In the genomic region with DNA sequence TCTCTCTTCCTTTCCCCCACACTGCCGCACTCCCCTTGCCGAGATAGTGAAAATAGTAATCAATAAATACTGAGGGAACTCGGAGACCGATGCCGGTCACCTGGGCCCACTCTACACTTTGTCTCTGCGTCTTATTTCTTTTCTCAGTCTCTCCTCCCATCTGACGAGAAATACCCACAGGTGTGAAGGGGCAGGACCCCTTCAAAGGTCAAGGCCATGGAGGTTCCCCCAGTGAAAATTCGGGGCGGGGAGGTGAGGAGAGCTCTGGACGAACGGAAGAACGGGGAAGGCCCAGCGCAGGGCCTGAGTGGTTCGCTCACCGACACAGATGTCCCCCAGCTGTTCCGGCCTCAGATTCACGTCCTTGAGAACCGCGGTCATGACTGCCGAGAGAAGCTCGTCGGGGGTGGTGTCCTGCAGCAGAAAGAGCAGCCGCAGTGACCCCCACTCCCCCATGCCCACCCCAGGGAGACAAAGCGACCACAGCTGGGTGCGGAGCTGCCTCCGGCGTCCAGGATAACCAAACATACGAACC, we compare ENCODE assay signal across 8 cellular contexts. TPM values are rescaled to one million over a fixed set of nuclear protein-coding genes. Genes with fewer than 3 reads are reported as not detected.
A peak's percentile ranks its signal among the peaks of the same experiment; 100 is the strongest.
DNase-seq lines count a peak whose midpoint lies in the region; ATAC-seq and TF ChIP-seq lines count a peak whose summit lies in the region.

No MANE protein-coding gene starts in this region.

- H3K36me3 Mint-ChIP-seq in T-cell (peaks cover 16% of the 10 kb centered on the region), neural crest cell (ENCODE audit: low read depth) (peaks cover 2% of the 10 kb centered on the region)

- TF ChIP-seq CTCF in neural crest cell (conservative IDR thresholded peaks at IDR 0.05) = no peak

- POLR2A ChIA-PET in T-cell (lab: Charles Lee) = interaction anchor here (1.0 to 2.7 kb wide), 3 partner anchors 28 to 98 kb away, joined by 3 to 22 read pairs (median 15); a partner anchor contains a TSS

- H3K27me3 Mint-ChIP-seq in T-cell (no peaks in the 10 kb centered on the region), neural crest cell (ENCODE audit: low read depth) (no peaks in the 10 kb centered on the region)

- CTCF ChIA-PET in T-cell (lab: Charles Lee) = interaction anchor here (0.6 to 2.1 kb wide), 4 partner anchors 28 to 210 kb away, joined by 4 to 24 read pairs (median 7); a partner anchor contains a TSS

- H3K9me3 Mint-ChIP-seq in T-cell (no peaks in the 10 kb centered on the region), neural crest cell (no peaks in the 10 kb centered on the region)

- peak; percentile 70 for DNase-seq in activated CD8-positive, alpha-beta memory T cell treated with anti-CD3 and anti-CD28 coated beads for 24 hours
- DNase-seq in activated CD8-positive, alpha-beta memory T cell treated with anti-CD3 and anti-CD28 coated beads, Interleukin-2, amount 50 U/mL, for 4 hours = no peak
- peak in 1 of 34 experiments; percentile 14 for DNase-seq in T-cell
- DNase-seq in erythroblast (lab: John Stamatoyannopoulos, UW) = peak; percentile 58 to 62
- DNase-seq in neural crest cell (ENCODE audit: low read depth, low spot score) = no peak
- DNase-seq in globus pallidus (ENCODE audit: low spot score) = no peak
- DNase-seq in DMS153 treated with DMSO at 0.1 percent for 48 hours (lab: John Stamatoyannopoulos, UW; ENCODE audit: unreplicated experiment) = no peak

- H3K27ac Mint-ChIP-seq in T-cell = peak overlapping the region; percentile 85 to 89
- H3K27ac Mint-ChIP-seq in neural crest cell (ENCODE audit: unreplicated experiment) = peak overlapping the region; percentile 82

- H3K4me3 Mint-ChIP-seq in T-cell = peak overlapping the region; percentile 89 to 97 (median 96)
- H3K4me3 Mint-ChIP-seq in neural crest cell = peak overlapping the region; percentile 97

- H3K4me1 Mint-ChIP-seq in T-cell = peaks cover 72 to 78% (median 73%) of the 10 kb centered on the region in 3 donors
- peaks cover 49% of the 10 kb centered on the region for H3K4me1 Mint-ChIP-seq in neural crest cell

- ATAC-seq in T-cell (replicated peaks in 1 of 4) (no peak), GM21825 (IDR thresholded peaks at IDR 0.05; ENCODE audit: unreplicated experiment) (no peak)

- TF ChIP-seq POLR2A in erythroblast (IDR thresholded peaks at IDR 0.05; ENCODE audit: low read length) = no peak

RNA-seq across cellular contexts. Expression of a gene that starts 0.6 kb away (rescaled TPM):
- 10 to 100 TPM; 70.7 to 97.1 (median 90.8) TPM for total RNA-seq in T-cell
- 48.9 and 50.2 TPM in 2 replicates for total RNA-seq in neural crest cell

RNA-seq across cellular contexts. Expression of a gene that starts 2.1 kb away (rescaled TPM):
- total RNA-seq in T-cell (10 to 100 TPM; 32.4 to 68.5 (median 56.6) TPM), neural crest cell (39.5 and 39.8 TPM in 2 replicates)

RNA-seq across cellular contexts. Expression of a gene that starts 29.0 kb away (rescaled TPM):
- total RNA-seq in T-cell = 10 to 100 TPM; 30.7 to 40.4 (median 37.4) TPM
- 48.4 and 50.0 TPM in 2 replicates for total RNA-seq in neural crest cell

Comparison
In these comparisons a context has a peak if more than half of its experiments do, and no peak if none do; other contexts are left out.
1. DNase-seq: peak in activated CD8-positive, alpha-beta memory T cell treated with anti-CD3 and anti-CD28 coated beads for 24 hours (single experiment) and erythroblast (2 of 2); none in activated CD8-positive, alpha-beta memory T cell treated with anti-CD3 and anti-CD28 coated beads, Interleukin-2, amount 50 U/mL, for 4 hours (single experiment), neural crest cell (single experiment), globus pallidus (single experiment) and DMS153 treated with DMSO at 0.1 percent for 48 hours (single experiment).